In the genomic region with DNA sequence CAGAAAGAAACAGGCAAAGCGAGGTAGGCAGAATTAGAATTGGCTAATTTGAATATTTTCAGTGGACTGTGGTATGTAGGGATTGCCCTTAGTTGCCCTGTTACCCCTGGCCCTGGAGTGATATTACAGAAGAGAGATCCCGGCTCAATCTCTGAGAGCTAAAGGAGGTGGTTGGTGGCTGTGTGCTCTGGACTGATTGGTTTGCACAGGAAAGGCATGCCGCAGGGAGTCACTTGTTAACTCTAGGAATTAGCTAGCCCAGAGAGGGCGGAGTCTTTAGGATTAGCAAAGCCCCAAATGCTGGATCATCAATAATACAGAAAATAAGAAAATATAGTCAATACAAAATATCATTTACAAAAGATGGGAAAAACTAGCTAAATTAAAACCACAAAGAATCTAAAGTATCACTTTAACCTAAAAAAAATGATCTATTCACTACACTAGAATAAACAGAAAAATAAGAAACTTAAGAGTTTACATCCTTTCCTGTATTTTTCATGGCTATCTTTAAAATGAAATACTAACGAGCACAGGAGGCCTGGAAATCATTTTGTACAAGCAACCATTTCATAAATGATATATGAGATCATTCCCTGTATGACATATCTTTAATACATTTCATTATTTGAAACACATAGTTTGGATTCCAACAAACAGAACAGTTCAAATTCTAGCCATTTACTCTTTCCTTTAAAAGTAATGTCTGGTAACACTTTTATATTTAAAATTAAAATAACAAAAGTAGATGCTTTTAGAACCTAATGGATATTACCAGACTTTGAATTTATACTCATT, we compare ENCODE assay signal across 13 cellular contexts.
A peak's percentile ranks its signal among the peaks of the same experiment; 100 is the strongest.
DNase-seq lines count a peak whose midpoint lies in the region; ATAC-seq, FAIRE-seq and TF ChIP-seq lines count a peak whose summit lies in the region.
"Had no signal": no experiment of that assay in that cellular context is flagged by ENCODE, and none has a peak within 500 bp of the region (broad histone marks: within the 10 kb centered on the region; RNA-seq: fewer than 3 reads in every experiment).

No MANE protein-coding gene starts in this region.

- peak overlapping the region; percentile 82 for H3K18ac ChIP-seq in trophoblast cell (ENCODE audit: low read length)

- H2BK120ac ChIP-seq in trophoblast cell (ENCODE audit: insufficient read depth, low read length, poor library complexity) = no peak overlapping the region

- no peak overlapping the region for H3K27ac Mint-ChIP-seq in endodermal cell
- no peak overlapping the region for H3K27ac Mint-ChIP-seq in CD8-positive, alpha-beta T cell

- H3K79me2 ChIP-seq in trophoblast cell (ENCODE audit: control insufficient read depth, insufficient read depth, low read length, poor library complexity) = peaks cover 2% of the 10 kb centered on the region

- intact Hi-C loops in CD8-positive, alpha-beta T cell (cut with DNase I, micrococcal nuclease) = no loop called here

- POLR2A ChIA-PET in CD8-positive, alpha-beta T cell (lab: Charles Lee) = no interaction called here

- H3K36me3 Mint-ChIP-seq in endodermal cell (ENCODE audit: low read depth) = peaks cover 2% of the 10 kb centered on the region
- no peaks in the 10 kb centered on the region for H3K36me3 Mint-ChIP-seq in CD8-positive, alpha-beta T cell

- CTCF ChIA-PET in CD8-positive, alpha-beta T cell (lab: Charles Lee) = interaction anchor here (1.8 kb wide), 1 partner anchor 161 kb away, joined by 4 read pairs; no protein-coding TSS in a partner anchor

- no peak overlapping the region for H3K4me2 ChIP-seq in trophoblast cell (ENCODE audit: low read length)

- no peak overlapping the region for H2AK5ac ChIP-seq in trophoblast cell (ENCODE audit: low read length)

- H3K9me3 ChIP-seq in endodermal cell (ENCODE audit: control insufficient read depth, low read length) = no peaks in the 10 kb centered on the region
- no peaks in the 10 kb centered on the region for H3K9me3 ChIP-seq in trophoblast cell (ENCODE audit: insufficient read depth, low read depth, low read length)
- no peaks in the 10 kb centered on the region for H3K9me3 ChIP-seq in CD8-positive, alpha-beta T cell (ENCODE audit: low read length)
- H3K9me3 ChIP-seq: BE2C, neutrophil had no signal

- no peak overlapping the region for H3K14ac ChIP-seq in trophoblast cell (ENCODE audit: low read length)

- peak; percentile 86 for DNase-seq in OCI-M1 (lab: John Stamatoyannopoulos, UW)
- DNase-seq in endodermal cell = peak; percentile 76
- peak in 1 of 2 donors; percentile 22 for DNase-seq in trophoblast cell
- no peak for DNase-seq in CD8-positive, alpha-beta T cell
- DNase-seq in urothelium cell line (ENCODE audit: low spot score) = no peak
- DNase-seq in stimulated activated CD4-positive, alpha-beta T cell treated with anti-CD3 and anti-CD28 coated beads, Interleukin-1b, Interleukin-23, amount 100 ng/mL, for 48 hours = no peak
- DNase-seq: BE2C, NCI-H2227 treated with DMSO at 0.1 percent for 48 hours, SW 1271 had no signal

- no peak overlapping the region for H3K23ac ChIP-seq in trophoblast cell (ENCODE audit: low read length)

- no peak overlapping the region for H4K91ac ChIP-seq in trophoblast cell (ENCODE audit: low read depth, low read length)

- H3K36me3 ChIP-seq in endodermal cell (ENCODE audit: control insufficient read depth, insufficient read depth, low read length) (no peaks in the 10 kb centered on the region), trophoblast cell (ENCODE audit: control insufficient read depth in 1 of 2, insufficient read depth in 2 of 2, low read length in 2 of 2) (no peaks in the 10 kb centered on the region)
- no peaks in the 10 kb centered on the region for H3K36me3 ChIP-seq in CD8-positive, alpha-beta T cell (ENCODE audit: insufficient read depth, low read length)
- H3K36me3 ChIP-seq: BE2C, neutrophil had no signal

- no peaks in the 10 kb centered on the region for H3K79me1 ChIP-seq in trophoblast cell (ENCODE audit: low read length)

- H3K27me3 ChIP-seq in endodermal cell (ENCODE audit: control insufficient read depth, insufficient read depth, low read length, poor library complexity, severe bottlenecking) = no peaks in the 10 kb centered on the region
- H3K27me3 ChIP-seq in trophoblast cell (ENCODE audit: insufficient read depth, low read length) = no peaks in the 10 kb centered on the region
- no peaks in the 10 kb centered on the region for H3K27me3 ChIP-seq in CD8-positive, alpha-beta T cell (ENCODE audit: insufficient read depth, low read length)
- H3K27me3 ChIP-seq: BE2C, neutrophil had no signal

- WGBS in endodermal cell (ENCODE audit: insufficient coverage in 1 of 2, insufficient read length in 1 of 2), 2 experiments = 50% methylated on average over 5 of the region's 5 CpGs; no CpG with 5 or more reads in 1 of the 2 experiments
- no CpG with 5 or more reads among the region's 5 CpGs for WGBS in trophoblast cell (ENCODE audit: extremely low coverage, insufficient coverage, insufficient read length)

- TF ChIP-seq CTCF in endodermal cell (conservative IDR thresholded peaks at IDR 0.05) = no peak
- TF ChIP-seq CTCF in CD8-positive, alpha-beta T cell (IDR thresholded peaks at IDR 0.05) = no peak

- no peak overlapping the region for H2BK5ac ChIP-seq in trophoblast cell (ENCODE audit: low read depth, low read length, poor library complexity)

- peaks cover 46% of the 10 kb centered on the region for H3K4me1 Mint-ChIP-seq in endodermal cell
- peaks cover 57% of the 10 kb centered on the region for H3K4me1 Mint-ChIP-seq in CD8-positive, alpha-beta T cell (ENCODE audit: low read depth)

- peak overlapping the region; percentile 55 for H3K4ac ChIP-seq in trophoblast cell (ENCODE audit: low read depth, low read length)

- H3K27ac ChIP-seq in endodermal cell (ENCODE audit: low read depth, low read length) = no peak overlapping the region
- H3K27ac ChIP-seq in trophoblast cell (ENCODE audit: low read depth, low read length) = no peak overlapping the region
- H3K27ac ChIP-seq in CD8-positive, alpha-beta T cell (ENCODE audit: low read depth, low read length) = no peak overlapping the region

- ATAC-seq in CD8-positive, alpha-beta T cell = no peak
- ATAC-seq in HG03432 (IDR thresholded peaks at IDR 0.05; ENCODE audit: unreplicated experiment) = no peak

- no peak overlapping the region for H4K12ac ChIP-seq in trophoblast cell (ENCODE audit: low read depth, low read length)

- no peak overlapping the region for H4K8ac ChIP-seq in trophoblast cell (ENCODE audit: low read depth, low read length)

- H3K27me3 Mint-ChIP-seq in endodermal cell (ENCODE audit: insufficient read depth) = no peaks in the 10 kb centered on the region
- H3K27me3 Mint-ChIP-seq in CD8-positive, alpha-beta T cell (ENCODE audit: low read depth) = no peaks in the 10 kb centered on the region

- H3K4me1 ChIP-seq in endodermal cell (ENCODE audit: control insufficient read depth, insufficient read depth, low read length) (peaks cover 11% of the 10 kb centered on the region), trophoblast cell (ENCODE audit: control insufficient read depth in 1 of 2, insufficient read depth in 2 of 2, low read length in 2 of 2) (peaks cover 4 to 8% of the 10 kb centered on the region in 2 experiments)
- no peaks in the 10 kb centered on the region for H3K4me1 ChIP-seq in CD8-positive, alpha-beta T cell (ENCODE audit: insufficient read depth, low read length)

- no peak overlapping the region for H3K4me3 Mint-ChIP-seq in endodermal cell
- H3K4me3 Mint-ChIP-seq in CD8-positive, alpha-beta T cell = no peak overlapping the region

- no peak overlapping the region for H3K9ac ChIP-seq in endodermal cell (ENCODE audit: extremely low read depth, low read length, poor library complexity, severe bottlenecking)
- H3K9ac ChIP-seq in trophoblast cell (ENCODE audit: low read length) = no peak overlapping the region

- FAIRE-seq in G401.6 (lab: Jason Lieb, UNC) (peak; percentile 3), urothelium cell line (lab: Jason Lieb, UNC) (no peak)

- no peaks in the 10 kb centered on the region for H3K9me3 Mint-ChIP-seq in endodermal cell
- no peaks in the 10 kb centered on the region for H3K9me3 Mint-ChIP-seq in CD8-positive, alpha-beta T cell

- no peak overlapping the region for H2BK12ac ChIP-seq in trophoblast cell (ENCODE audit: low read length)

- H3K4me3 ChIP-seq in endodermal cell (ENCODE audit: low read length) (peak overlapping the region; percentile 39), trophoblast cell (ENCODE audit: low read depth, low read length) (no peak overlapping the region)
- no peak overlapping the region for H3K4me3 ChIP-seq in CD8-positive, alpha-beta T cell (ENCODE audit: low read depth, low read length)
- H3K4me3 ChIP-seq: lung had no signal

- H2AFZ ChIP-seq in trophoblast cell (ENCODE audit: insufficient read depth, low read length, poor library complexity) = no peak overlapping the region

Comparison
In these comparisons a context has a peak if more than half of its experiments do, and no peak if none do; other contexts are left out.
1. DNase-seq: peak in OCI-M1 (single experiment) and endodermal cell (single experiment); none in CD8-positive, alpha-beta T cell (0 of 7), urothelium cell line (single experiment) and stimulated activated CD4-positive, alpha-beta T cell treated with anti-CD3 and anti-CD28 coated beads, Interleukin-1b, Interleukin-23, amount 100 ng/mL, for 48 hours (single experiment).